ENCODE assay signal across 1 cellular context in genomic region chr5:132673939-132674630, GRCh38.
TF ChIP-seq lines count a peak whose summit lies in the region.

Gene IL4 (plus strand): TSS chr5:132673989. CDS start chr5:132674051, 62 bp downstream.

TF ChIP-seq in A549, 52 proteins besides CTCF, POLR2A, EP300 and RAD21 (continued from another document):
- TF ChIP-seq NPAS2 (CRISPR knock-in tag; IDR thresholded peaks at IDR 0.05; ENCODE audit: borderline replicate concordance): no peak
- TF ChIP-seq CEBPB (IDR thresholded peaks at IDR 0.05): no peak
- no peak for TF ChIP-seq RNF2 (IDR thresholded peaks at IDR 0.05; ENCODE audit: borderline replicate concordance, low read depth)
- no peak for TF ChIP-seq NR3C1 (IDR thresholded peaks at IDR 0.05)
- no peak for TF ChIP-seq PBX3 (IDR thresholded peaks at IDR 0.05)
- TF ChIP-seq HMGXB4 (CRISPR knock-in tag; IDR thresholded peaks at IDR 0.05; ENCODE audit: borderline replicate concordance): no peak
- no peak for TF ChIP-seq FOSL2 (IDR thresholded peaks at IDR 0.05)
- TF ChIP-seq FOSL2 (CRISPR knock-in tag; IDR thresholded peaks at IDR 0.05): no peak
- TF ChIP-seq MAX (IDR thresholded peaks at IDR 0.05): no peak
- TF ChIP-seq GATA3 (IDR thresholded peaks at IDR 0.05; ENCODE audit: borderline replicate concordance): no peak
- no peak for TF ChIP-seq EHMT2 (IDR thresholded peaks at IDR 0.05; ENCODE audit: low read depth)
- TF ChIP-seq SREBF2 (IDR thresholded peaks at IDR 0.05): no peak
- no peak for TF ChIP-seq BHLHE40 (IDR thresholded peaks at IDR 0.05; ENCODE audit: low read depth, low read length)
- no peak for TF ChIP-seq POLR2AphosphoS2 (conservative IDR thresholded peaks at IDR 0.05; ENCODE audit: low read length)
- no peak for TF ChIP-seq FOSB (CRISPR knock-in tag; IDR thresholded peaks at IDR 0.05)
- no peak for TF ChIP-seq CBX8 (IDR thresholded peaks at IDR 0.05)
